ENCODE assay signal across 27 cellular contexts in the genomic region with DNA sequence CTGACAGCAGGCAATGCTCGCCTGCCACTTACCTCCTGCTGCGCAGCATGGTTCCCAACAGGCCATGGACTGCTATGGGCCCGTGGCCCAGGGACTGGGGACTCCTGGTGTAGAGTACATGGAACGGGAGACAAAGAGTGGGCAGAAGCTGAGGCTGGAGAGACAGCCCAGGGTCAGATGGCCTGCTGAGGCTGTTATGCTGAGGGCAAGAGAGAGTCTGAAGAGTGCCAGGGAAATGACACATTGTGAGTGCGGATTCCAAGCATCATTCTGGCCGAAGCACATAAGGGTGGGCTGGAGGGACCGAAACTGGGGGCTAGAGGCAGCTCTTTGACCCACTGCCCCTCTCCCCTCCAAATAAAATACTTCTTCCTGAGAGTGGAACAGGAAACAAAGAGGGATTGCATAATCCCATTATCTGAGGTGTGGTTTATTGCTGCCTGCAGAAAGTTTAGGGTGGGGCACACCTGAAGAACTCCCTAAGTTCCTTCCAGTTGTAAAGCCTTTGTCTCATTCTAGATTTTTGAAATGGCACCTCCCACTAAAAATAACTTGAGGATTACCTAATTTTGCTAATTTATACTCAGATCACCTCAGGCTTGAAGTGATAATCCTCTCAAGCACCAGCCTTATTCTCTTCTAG.
DNase-seq lines count a peak whose midpoint lies in the region; ATAC-seq and TF ChIP-seq lines count a peak whose summit lies in the region.
"Had no signal": no experiment of that assay in that cellular context is flagged by ENCODE, and none has a peak within 500 bp of the region (broad histone marks: within the 10 kb centered on the region; RNA-seq: fewer than 3 reads in every experiment).

No MANE protein-coding gene starts in this region.

- H3K4me1 ChIP-seq in esophagus (ENCODE audit: control insufficient read depth in 2 of 2, insufficient read depth in 2 of 2, low read length in 1 of 2) (peaks cover 0 to 2% of the 10 kb centered on the region in 2 donors), neuronal stem cell (ENCODE audit: control insufficient read depth in 2 of 2, insufficient read depth in 1 of 2, low read depth in 1 of 2, low read length in 2 of 2) (peaks cover 0 to 8% of the 10 kb centered on the region in 2 donors)
- H3K4me1 ChIP-seq: right atrium auricular region, SJSA1 had no signal

- H3K27ac Mint-ChIP-seq in immature natural killer cell, result no peak overlapping the region
- H3K27ac Mint-ChIP-seq in activated CD4-positive, alpha-beta memory T cell treated with anti-CD3 and anti-CD28 coated beads, Interleukin-2, amount 10 ng/mL, durations not matched to agents 7 days and 5 days, result no peak overlapping the region
- H3K27ac Mint-ChIP-seq: activated CD8-positive, alpha-beta T cell treated with anti-CD3 and anti-CD28 coated beads for 36 hours; activated naive CD8-positive, alpha-beta T cell; nephron had no signal

- H3K9me3 ChIP-seq in esophagus (ENCODE audit: control insufficient read depth in 2 of 2, insufficient read depth in 1 of 2, low read depth in 1 of 2, low read length in 1 of 2), result no peaks in the 10 kb centered on the region
- H3K9me3 ChIP-seq in neuronal stem cell (replicated peaks in 1 of 2; ENCODE audit: control insufficient read depth in 2 of 2, insufficient read depth in 1 of 2, low read depth in 1 of 2, low read length in 2 of 2), result no peaks in the 10 kb centered on the region
- H3K9me3 ChIP-seq: pancreas, right atrium auricular region, SJSA1 had no signal

- H2AFZ ChIP-seq in neuronal stem cell (ENCODE audit: low read length), result no peak overlapping the region

- H3K27me3 Mint-ChIP-seq in immature natural killer cell (ENCODE audit: low read depth in 3 of 3), result peaks cover 0 to 12% (median 1%) of the 10 kb centered on the region in 3 donors
- peaks cover 2% of the 10 kb centered on the region for H3K27me3 Mint-ChIP-seq in activated CD4-positive, alpha-beta memory T cell treated with anti-CD3 and anti-CD28 coated beads, Interleukin-2, amount 10 ng/mL, durations not matched to agents 7 days and 5 days
- H3K27me3 Mint-ChIP-seq: activated naive CD8-positive, alpha-beta T cell; dendritic cell treated with granulocyte-macrophage colony-stimulating factor and Interleukin-4, amounts not matched to agents 40 ng/mL and 50 ng/mL, for 4 days had no signal

- no peak overlapping the region for H2BK5ac ChIP-seq in neuronal stem cell (ENCODE audit: low read length)

- no peak overlapping the region for H3K14ac ChIP-seq in neuronal stem cell (ENCODE audit: low read length)

- DNase-seq in G401 (ENCODE audit: low spot score), result peak; percentile 13
- peak; percentile 10 for DNase-seq in RWPE1 (ENCODE audit: low spot score)
- DNase-seq in neuronal stem cell (ENCODE audit: low spot score), result no peak
- DNase-seq in NCI-H1436 (lab: John Stamatoyannopoulos, UW), result no peak
- no peak for DNase-seq in immature natural killer cell
- DNase-seq in activated CD4-positive, alpha-beta memory T cell treated with anti-CD3 and anti-CD28 coated beads, Interleukin-2, amount 10 ng/mL, durations not matched to agents 7 days and 5 days, result no peak
- DNase-seq: activated CD4-positive, alpha-beta T cell treated with anti-CD3 and anti-CD28 coated beads for 1 hour; activated CD8-positive, alpha-beta T cell treated with anti-CD3 and anti-CD28 coated beads for 36 hours; aorta; C1 segment of cervical spinal cord; central memory CD4-positive, alpha-beta T cell; DND-41; H9; midbrain; NCI-H1694 treated with DMSO at 0.1 percent for 48 hours; NCI-H2171 treated with DMSO at 0.1 percent for 48 hours; NCI-H524 treated with DMSO at 0.1 percent for 48 hours; pancreas; spleen; stimulated activated CD4-positive, alpha-beta T cell treated with anti-CD3 and anti-CD28 coated beads, Interleukin-2, amount 100 ng/mL, for 48 hours had no signal

- peak overlapping the region; percentile 78 for H3K18ac ChIP-seq in neuronal stem cell (ENCODE audit: low read length)

- H4K91ac ChIP-seq in neuronal stem cell (ENCODE audit: low read depth, low read length, poor library complexity), result no peak overlapping the region

- no peaks in the 10 kb centered on the region for H3K79me1 ChIP-seq in neuronal stem cell (ENCODE audit: low read depth, low read length)

- no peak overlapping the region for H3K4ac ChIP-seq in neuronal stem cell (ENCODE audit: low read length)

- no peaks in the 10 kb centered on the region for H3K36me3 ChIP-seq in esophagus (ENCODE audit: control insufficient read depth in 2 of 2, insufficient read depth in 2 of 2, low read length in 1 of 2)
- no peaks in the 10 kb centered on the region for H3K36me3 ChIP-seq in neuronal stem cell (replicated peaks in 1 of 2; ENCODE audit: control insufficient read depth in 2 of 2, insufficient read depth in 2 of 2, low read length in 2 of 2)
- H3K36me3 ChIP-seq: pancreas, right atrium auricular region, SJSA1, spleen had no signal

- H3K36me3 Mint-ChIP-seq in immature natural killer cell, result no peaks in the 10 kb centered on the region
- no peaks in the 10 kb centered on the region for H3K36me3 Mint-ChIP-seq in activated CD4-positive, alpha-beta memory T cell treated with anti-CD3 and anti-CD28 coated beads, Interleukin-2, amount 10 ng/mL, durations not matched to agents 7 days and 5 days (ENCODE audit: low read depth)
- H3K36me3 Mint-ChIP-seq: activated naive CD8-positive, alpha-beta T cell had no signal

- no peak overlapping the region for H2BK15ac ChIP-seq in neuronal stem cell (ENCODE audit: low read length)

- CTCF ChIA-PET in RWPE1 (lab: Yijun Ruan, JAX), result no interaction called here
- CTCF ChIA-PET in activated CD4-positive, alpha-beta memory T cell treated with anti-CD3 and anti-CD28 coated beads, Interleukin-2, amount 10 ng/mL, durations not matched to agents 7 days and 5 days (lab: Charles Lee), result no interaction called here

- H3K27me3 ChIP-seq in esophagus (ENCODE audit: control insufficient read depth in 1 of 2, insufficient read depth in 2 of 2, low read length in 2 of 2) (no peaks in the 10 kb centered on the region), neuronal stem cell (ENCODE audit: control insufficient read depth in 3 of 3, insufficient read depth in 3 of 3, low read depth in 1 of 3, low read length in 3 of 3) (no peaks in the 10 kb centered on the region)
- H3K27me3 ChIP-seq: pancreas, right atrium auricular region, SJSA1, spleen had no signal

- no peaks in the 10 kb centered on the region for H3K4me1 Mint-ChIP-seq in immature natural killer cell
- peaks cover 2% of the 10 kb centered on the region for H3K4me1 Mint-ChIP-seq in activated CD4-positive, alpha-beta memory T cell treated with anti-CD3 and anti-CD28 coated beads, Interleukin-2, amount 10 ng/mL, durations not matched to agents 7 days and 5 days
- H3K4me1 Mint-ChIP-seq: nephron had no signal

- no peak overlapping the region for H3K9ac ChIP-seq in neuronal stem cell (ENCODE audit: low read depth, low read length, poor library complexity)

- in situ Hi-C loops in G401 (cut with HindIII; ENCODE audit: low sequenced_read_pairs), result no loop called here

- H3K23ac ChIP-seq in neuronal stem cell (ENCODE audit: low read depth, low read length, poor library complexity), result no peak overlapping the region

- no peak overlapping the region for H3K4me3 ChIP-seq in esophagus (ENCODE audit: low read depth in 1 of 2, low read length in 2 of 2)
- H3K4me3 ChIP-seq in neuronal stem cell (ENCODE audit: low read length in 2 of 2), result no peak overlapping the region
- H3K4me3 ChIP-seq: pancreas, right atrium auricular region, SJSA1, spleen had no signal

- H2AK5ac ChIP-seq in neuronal stem cell (ENCODE audit: low read depth, low read length), result no peak overlapping the region

- H2BK120ac ChIP-seq in neuronal stem cell (ENCODE audit: low read depth, low read length), result no peak overlapping the region

- H3K27ac ChIP-seq in RWPE1 (no peak overlapping the region), esophagus (ENCODE audit: low read depth in 2 of 2, low read length in 1 of 2) (peak overlapping the region; percentile 47 to 89), neuronal stem cell (replicated peaks; ENCODE audit: low read length) (no peak overlapping the region)
- H3K27ac ChIP-seq: pancreas, right atrium auricular region, SJSA1, spleen had no signal

- ATAC-seq in HG02623 (IDR thresholded peaks at IDR 0.05; ENCODE audit: unreplicated experiment), result no peak
- ATAC-seq: activated CD8-positive, alpha-beta T cell treated with anti-CD3 and anti-CD28 coated beads for 36 hours had no signal

- TF ChIP-seq CTCF in RWPE1 (conservative IDR thresholded peaks at IDR 0.05; ENCODE audit: low read depth), result no peak

- POLR2A ChIA-PET in RWPE1 (lab: Yijun Ruan, JAX; ENCODE audit: low non-redundant PET), result no interaction called here
- POLR2A ChIA-PET in activated CD4-positive, alpha-beta memory T cell treated with anti-CD3 and anti-CD28 coated beads, Interleukin-2, amount 10 ng/mL, durations not matched to agents 7 days and 5 days (lab: Charles Lee), result no interaction called here

- peak overlapping the region; percentile 45 for H4K8ac ChIP-seq in neuronal stem cell (ENCODE audit: low read depth, low read length)

- no peaks in the 10 kb centered on the region for H3K9me3 Mint-ChIP-seq in immature natural killer cell
- H3K9me3 Mint-ChIP-seq in activated CD4-positive, alpha-beta memory T cell treated with anti-CD3 and anti-CD28 coated beads, Interleukin-2, amount 10 ng/mL, durations not matched to agents 7 days and 5 days, result no peaks in the 10 kb centered on the region
- H3K9me3 Mint-ChIP-seq: activated CD8-positive, alpha-beta T cell treated with anti-CD3 and anti-CD28 coated beads for 36 hours; dendritic cell treated with granulocyte-macrophage colony-stimulating factor and Interleukin-4, amounts not matched to agents 40 ng/mL and 50 ng/mL, for 4 days; nephron had no signal

- no peak overlapping the region for H2BK12ac ChIP-seq in neuronal stem cell (ENCODE audit: low read length)

- 63 to 72% methylated on average over 7 of the region's 7 CpGs for WGBS in esophagus, 2 donors
- no CpG with 5 or more reads among the region's 7 CpGs for WGBS in neuronal stem cell (ENCODE audit: extremely low coverage in 2 of 2, insufficient read length in 2 of 2, insufficient replicate concordance in 1 of 2), 2 donors

- H3K4me2 ChIP-seq in neuronal stem cell (ENCODE audit: insufficient read depth, low read length, poor library complexity, severe bottlenecking), result no peak overlapping the region

- H3K4me3 Mint-ChIP-seq in immature natural killer cell, result no peak overlapping the region
- H3K4me3 Mint-ChIP-seq in activated CD4-positive, alpha-beta memory T cell treated with anti-CD3 and anti-CD28 coated beads, Interleukin-2, amount 10 ng/mL, durations not matched to agents 7 days and 5 days, result no peak overlapping the region
- H3K4me3 Mint-ChIP-seq: activated CD8-positive, alpha-beta T cell treated with anti-CD3 and anti-CD28 coated beads for 36 hours; activated naive CD8-positive, alpha-beta T cell; dendritic cell treated with granulocyte-macrophage colony-stimulating factor and Interleukin-4, amounts not matched to agents 40 ng/mL and 50 ng/mL, for 4 days; H9; nephron had no signal

Comparison
In these comparisons a context has a peak if more than half of its experiments do, and no peak if none do; other contexts are left out.
1. DNase-seq: peak in G401 (single experiment) and RWPE1 (single experiment); none in neuronal stem cell (single experiment), NCI-H1436 (single experiment), immature natural killer cell (0 of 3) and activated CD4-positive, alpha-beta memory T cell treated with anti-CD3 and anti-CD28 coated beads, Interleukin-2, amount 10 ng/mL, durations not matched to agents 7 days and 5 days (single experiment).
2. H3K27ac ChIP-seq: peak in esophagus (2 of 2); none in RWPE1 (single experiment) and neuronal stem cell (single experiment).